In the genomic region with DNA sequence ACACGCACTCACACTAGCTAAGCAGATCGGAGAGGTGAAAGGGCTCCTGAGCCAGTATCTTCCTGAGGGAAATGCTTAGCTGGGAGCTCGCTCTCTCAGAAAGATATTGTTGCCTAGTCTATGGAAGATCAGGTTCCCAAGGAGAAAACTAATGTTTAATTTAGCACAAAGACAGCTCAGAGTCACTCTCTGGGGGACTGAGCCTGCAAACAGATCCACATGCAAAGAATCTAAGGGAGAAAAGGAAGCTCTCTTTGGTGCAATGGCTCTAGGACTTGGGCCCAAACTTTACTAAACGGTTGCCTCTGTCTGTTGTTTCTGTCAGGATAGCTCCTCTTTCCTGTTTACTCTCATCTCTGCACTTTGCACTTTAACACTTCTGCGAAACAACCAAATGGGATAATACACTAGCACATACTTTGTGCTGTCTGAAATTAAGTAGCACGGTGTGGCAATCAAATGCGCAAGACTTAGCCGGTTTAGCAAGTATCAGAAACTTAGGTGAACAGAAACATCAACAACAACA, we compare ENCODE assay signal across 1 cellular context.
TF ChIP-seq lines count a peak whose summit lies in the region.

No MANE protein-coding gene starts in this region.

TF ChIP-seq in GM23338, 12 proteins besides CTCF, POLR2A, EP300 and RAD21:
- TF ChIP-seq, protein P1, sequence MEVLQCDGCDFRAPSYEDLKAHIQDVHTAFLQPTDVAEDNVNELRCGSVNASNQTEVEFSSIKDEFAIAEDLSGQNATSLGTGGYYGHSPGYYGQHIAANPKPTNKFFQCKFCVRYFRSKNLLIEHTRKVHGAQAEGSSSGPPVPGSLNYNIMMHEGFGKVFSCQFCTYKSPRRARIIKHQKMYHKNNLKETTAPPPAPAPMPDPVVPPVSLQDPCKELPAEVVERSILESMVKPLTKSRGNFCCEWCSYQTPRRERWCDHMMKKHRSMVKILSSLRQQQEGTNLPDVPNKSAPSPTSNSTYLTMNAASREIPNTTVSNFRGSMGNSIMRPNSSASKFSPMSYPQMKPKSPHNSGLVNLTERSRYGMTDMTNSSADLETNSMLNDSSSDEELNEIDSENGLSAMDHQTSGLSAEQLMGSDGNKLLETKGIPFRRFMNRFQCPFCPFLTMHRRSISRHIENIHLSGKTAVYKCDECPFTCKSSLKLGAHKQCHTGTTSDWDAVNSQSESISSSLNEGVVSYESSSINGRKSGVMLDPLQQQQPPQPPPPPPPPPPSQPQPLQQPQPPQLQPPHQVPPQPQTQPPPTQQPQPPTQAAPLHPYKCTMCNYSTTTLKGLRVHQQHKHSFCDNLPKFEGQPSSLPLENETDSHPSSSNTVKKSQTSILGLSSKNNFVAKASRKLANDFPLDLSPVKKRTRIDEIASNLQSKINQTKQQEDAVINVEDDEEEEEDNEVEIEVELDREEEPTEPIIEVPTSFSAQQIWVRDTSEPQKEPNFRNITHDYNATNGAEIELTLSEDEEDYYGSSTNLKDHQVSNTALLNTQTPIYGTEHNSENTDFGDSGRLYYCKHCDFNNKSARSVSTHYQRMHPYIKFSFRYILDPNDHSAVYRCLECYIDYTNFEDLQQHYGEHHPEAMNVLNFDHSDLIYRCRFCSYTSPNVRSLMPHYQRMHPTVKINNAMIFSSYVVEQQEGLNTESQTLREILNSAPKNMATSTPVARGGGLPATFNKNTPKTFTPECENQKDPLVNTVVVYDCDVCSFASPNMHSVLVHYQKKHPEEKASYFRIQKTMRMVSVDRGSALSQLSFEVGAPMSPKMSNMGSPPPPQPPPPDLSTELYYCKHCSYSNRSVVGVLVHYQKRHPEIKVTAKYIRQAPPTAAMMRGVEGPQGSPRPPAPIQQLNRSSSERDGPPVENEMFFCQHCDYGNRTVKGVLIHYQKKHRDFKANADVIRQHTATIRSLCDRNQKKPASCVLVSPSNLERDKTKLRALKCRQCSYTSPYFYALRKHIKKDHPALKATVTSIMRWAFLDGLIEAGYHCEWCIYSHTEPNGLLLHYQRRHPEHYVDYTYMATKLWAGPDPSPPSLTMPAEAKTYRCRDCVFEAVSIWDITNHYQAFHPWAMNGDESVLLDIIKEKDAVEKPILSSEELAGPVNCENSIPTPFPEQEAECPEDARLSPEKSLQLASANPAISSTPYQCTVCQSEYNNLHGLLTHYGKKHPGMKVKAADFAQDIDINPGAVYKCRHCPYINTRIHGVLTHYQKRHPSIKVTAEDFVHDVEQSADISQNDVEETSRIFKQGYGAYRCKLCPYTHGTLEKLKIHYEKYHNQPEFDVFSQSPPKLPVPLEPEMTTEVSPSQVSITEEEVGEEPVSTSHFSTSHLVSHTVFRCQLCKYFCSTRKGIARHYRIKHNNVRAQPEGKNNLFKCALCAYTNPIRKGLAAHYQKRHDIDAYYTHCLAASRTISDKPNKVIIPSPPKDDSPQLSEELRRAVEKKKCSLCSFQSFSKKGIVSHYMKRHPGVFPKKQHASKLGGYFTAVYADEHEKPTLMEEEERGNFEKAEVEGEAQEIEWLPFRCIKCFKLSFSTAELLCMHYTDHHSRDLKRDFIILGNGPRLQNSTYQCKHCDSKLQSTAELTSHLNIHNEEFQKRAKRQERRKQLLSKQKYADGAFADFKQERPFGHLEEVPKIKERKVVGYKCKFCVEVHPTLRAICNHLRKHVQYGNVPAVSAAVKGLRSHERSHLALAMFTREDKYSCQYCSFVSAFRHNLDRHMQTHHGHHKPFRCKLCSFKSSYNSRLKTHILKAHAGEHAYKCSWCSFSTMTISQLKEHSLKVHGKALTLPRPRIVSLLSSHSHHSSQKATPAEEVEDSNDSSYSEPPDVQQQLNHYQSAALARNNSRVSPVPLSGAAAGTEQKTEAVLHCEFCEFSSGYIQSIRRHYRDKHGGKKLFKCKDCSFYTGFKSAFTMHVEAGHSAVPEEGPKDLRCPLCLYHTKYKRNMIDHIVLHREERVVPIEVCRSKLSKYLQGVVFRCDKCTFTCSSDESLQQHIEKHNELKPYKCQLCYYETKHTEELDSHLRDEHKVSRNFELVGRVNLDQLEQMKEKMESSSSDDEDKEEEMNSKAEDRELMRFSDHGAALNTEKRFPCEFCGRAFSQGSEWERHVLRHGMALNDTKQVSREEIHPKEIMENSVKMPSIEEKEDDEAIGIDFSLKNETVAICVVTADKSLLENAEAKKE (CRISPR knock-in tag; IDR thresholded peaks at IDR 0.05) = no peak
